Comparison of ENCODE assay signal across 9 cellular contexts in genomic region chr5:111254613-111255012, GRCh38. TPM values are rescaled to one million over a fixed set of nuclear protein-coding genes. Genes with fewer than 3 reads are reported as not detected.
DNase-seq lines count a peak whose midpoint lies in the region; ATAC-seq and TF ChIP-seq lines count a peak whose summit lies in the region.
"Had no signal": no experiment of that assay in that cellular context is flagged by ENCODE, and none has a peak within 500 bp of the region (broad histone marks: within the 10 kb centered on the region; RNA-seq: fewer than 3 reads in every experiment).

No MANE protein-coding gene starts in this region.

- H2AFZ ChIP-seq in hepatocyte, result no peak overlapping the region

- no peak for TF ChIP-seq CTCF in hepatocyte (IDR thresholded peaks at IDR 0.05; ENCODE audit: poor library complexity)

- no peaks in the 10 kb centered on the region for H3K27me3 ChIP-seq in HAP-1 (ENCODE audit: low read depth)
- H3K27me3 ChIP-seq in hepatocyte, result no peaks in the 10 kb centered on the region

- peak in 2 of 3 experiments; percentile 22 to 94 for DNase-seq in NCI-H1417 (lab: John Stamatoyannopoulos, UW)
- no peak for DNase-seq in NCI-H1417 treated with DMSO at 0.1 percent for 48 hours (lab: John Stamatoyannopoulos, UW)
- peak; percentile 69 to 71 for DNase-seq in activated CD4-positive, alpha-beta T cell treated with anti-CD3 and anti-CD28 coated beads for 4 hours
- no peak for DNase-seq in memory B cell (ENCODE audit: low spot score in 2 of 2)
- no peak for DNase-seq in HAP-1 (ENCODE audit: low spot score in 2 of 2)
- no peak for DNase-seq in hepatocyte (ENCODE audit: low spot score)
- no peak for DNase-seq in NCI-H510A (lab: John Stamatoyannopoulos, UW)

- ATAC-seq in HG03378 (IDR thresholded peaks at IDR 0.05; ENCODE audit: unreplicated experiment), result peak; percentile 88
- ATAC-seq in memory B cell (ENCODE audit: low read depth), result peak; percentile 62
- ATAC-seq: A549 had no signal

- H3K4me1 ChIP-seq in HAP-1 (no peaks in the 10 kb centered on the region), hepatocyte (ENCODE audit: insufficient read depth) (no peaks in the 10 kb centered on the region)
- H3K4me1 ChIP-seq: A549 had no signal

- H3K4me1 Mint-ChIP-seq in memory B cell, result peaks cover 3% of the 10 kb centered on the region

- no peaks in the 10 kb centered on the region for H4K20me1 ChIP-seq in hepatocyte (ENCODE audit: insufficient read depth, poor library complexity, severe bottlenecking)

- H3K4me3 ChIP-seq in HAP-1 (no peak overlapping the region), hepatocyte (no peak overlapping the region)
- H3K4me3 ChIP-seq: A549 had no signal

- no peaks in the 10 kb centered on the region for H3K9me2 ChIP-seq in hepatocyte (replicated peaks; ENCODE audit: insufficient read depth)

- in situ Hi-C loops in HAP-1 (cut with MboI; ENCODE audit: low sequenced_read_pairs), result loop anchor here (25.0 kb wide), 1 partner anchor 492 kb away; no protein-coding TSS in a partner anchor

- no peak overlapping the region for H3K4me3 Mint-ChIP-seq in memory B cell

- peak overlapping the region; percentile 16 for H3K27ac Mint-ChIP-seq in memory B cell

- no peaks in the 10 kb centered on the region for H3K79me2 ChIP-seq in hepatocyte

- H3K36me3 ChIP-seq in HAP-1 (replicated peaks) (no peaks in the 10 kb centered on the region), hepatocyte (replicated peaks; ENCODE audit: insufficient read depth, low read depth) (no peaks in the 10 kb centered on the region)

- 79% methylated on average over 3 of the region's 3 CpGs for WGBS in hepatocyte (ENCODE audit: low lambda C conversion rate, missing lambda C conversion rate)

- no peak overlapping the region for H3K27ac ChIP-seq in hepatocyte
- H3K27ac ChIP-seq: A549 had no signal

- H3K27me3 Mint-ChIP-seq in memory B cell, result no peaks in the 10 kb centered on the region

- no peaks in the 10 kb centered on the region for H3K36me3 Mint-ChIP-seq in memory B cell

- H3K9me3 ChIP-seq in HAP-1 (no peaks in the 10 kb centered on the region), hepatocyte (ENCODE audit: low read depth) (no peaks in the 10 kb centered on the region)
- H3K9me3 ChIP-seq: A549 had no signal

- no peak overlapping the region for H3K4me2 ChIP-seq in hepatocyte
- H3K4me2 ChIP-seq: A549 had no signal

- no peaks in the 10 kb centered on the region for H3K9me3 Mint-ChIP-seq in memory B cell

RNA-seq across cellular contexts. Expression of gene CAMK4, which starts 30.4 kb away (rescaled TPM):
- 1.6 and 3.4 TPM in 2 replicates for total RNA-seq in hepatocyte
- 0.64 and 1.0 TPM in 2 replicates for polyA plus RNA-seq in hepatocyte
- polyA plus RNA-seq: A549 had no signal

Comparison
In these comparisons a context has a peak if more than half of its experiments do, and no peak if none do; other contexts are left out.
1. DNase-seq: peak in NCI-H1417 (2 of 3) and activated CD4-positive, alpha-beta T cell treated with anti-CD3 and anti-CD28 coated beads for 4 hours (2 of 2); none in NCI-H1417 treated with DMSO at 0.1 percent for 48 hours (single experiment), memory B cell (0 of 2), HAP-1 (0 of 2), hepatocyte (single experiment) and NCI-H510A (single experiment).